ENCODE assay signal across 25 cellular contexts in genomic region chr6:33675968-33676367, GRCh38. TPM values are rescaled to one million over a fixed set of nuclear protein-coding genes. Genes with fewer than 3 reads are reported as not detected.
DNase-seq lines count a peak whose midpoint lies in the region; ATAC-seq and TF ChIP-seq lines count a peak whose summit lies in the region.
"Had no signal": no experiment of that assay in that cellular context is flagged by ENCODE, and none has a peak within 500 bp of the region (broad histone marks: within the 10 kb centered on the region; RNA-seq: fewer than 3 reads in every experiment).

No MANE protein-coding gene starts in this region.

- H3K27ac ChIP-seq in mesenchymal stem cell (ENCODE audit: low read length, poor library complexity, severe bottlenecking) (no peak overlapping the region), endodermal cell (ENCODE audit: low read depth, low read length) (no peak overlapping the region)
- H3K27ac ChIP-seq: 22Rv1, HL-60, SK-N-MC had no signal

- peak overlapping the region; percentile 45 for H3K9ac ChIP-seq in adipocyte (ENCODE audit: low read length)
- peak overlapping the region; percentile 64 for H3K9ac ChIP-seq in mesenchymal stem cell (ENCODE audit: low read length)
- no peak overlapping the region for H3K9ac ChIP-seq in endodermal cell (ENCODE audit: extremely low read depth, low read length, poor library complexity, severe bottlenecking)

- no peak overlapping the region for H3K18ac ChIP-seq in mesenchymal stem cell (ENCODE audit: low read depth in 1 of 2, low read length in 2 of 2)

- H4K8ac ChIP-seq in mesenchymal stem cell (ENCODE audit: low read length), result no peak overlapping the region

- H2AK5ac ChIP-seq in mesenchymal stem cell (ENCODE audit: low read length, severe bottlenecking), result no peak overlapping the region

- H3K36me3 ChIP-seq in adipocyte (ENCODE audit: control insufficient read depth, insufficient read depth, low read length, severe bottlenecking), result peaks cover 21% of the 10 kb centered on the region
- peaks cover 76 to 87% of the 10 kb centered on the region in 2 experiments for H3K36me3 ChIP-seq in mesenchymal stem cell (ENCODE audit: control insufficient read depth in 1 of 2, insufficient read depth in 2 of 2, low read depth in 1 of 2, low read length in 2 of 2)
- peaks cover 4% of the 10 kb centered on the region for H3K36me3 ChIP-seq in endodermal cell (ENCODE audit: control insufficient read depth, insufficient read depth, low read length)
- H3K36me3 ChIP-seq: BE2C had no signal

- H3K79me1 ChIP-seq in mesenchymal stem cell (replicated peaks; ENCODE audit: low read length, poor library complexity, severe bottlenecking), result peaks cover 4% of the 10 kb centered on the region

- no peaks in the 10 kb centered on the region for H3K27me3 Mint-ChIP-seq in activated T-cell treated with anti-CD3 and anti-CD28 coated beads, Interleukin-2, amount 50 U/mL, for 24 hours
- H3K27me3 Mint-ChIP-seq in activated T-cell treated with anti-CD3 and anti-CD28 coated beads, Interleukin-2, amount 50 U/mL, for 72 hours (ENCODE audit: low read depth), result no peaks in the 10 kb centered on the region
- no peaks in the 10 kb centered on the region for H3K27me3 Mint-ChIP-seq in endodermal cell (ENCODE audit: insufficient read depth)
- H3K27me3 Mint-ChIP-seq: CD4-positive, alpha-beta T cell had no signal

- H2BK15ac ChIP-seq in mesenchymal stem cell (ENCODE audit: low read depth, poor library complexity, severe bottlenecking), result no peak overlapping the region

- peaks cover 96% of the 10 kb centered on the region for H3K36me3 Mint-ChIP-seq in activated T-cell treated with anti-CD3 and anti-CD28 coated beads, Interleukin-2, amount 50 U/mL, for 24 hours (ENCODE audit: low read depth)
- peaks cover 9 to 12% of the 10 kb centered on the region in 2 donors for H3K36me3 Mint-ChIP-seq in activated T-cell treated with anti-CD3 and anti-CD28 coated beads, Interleukin-2, amount 50 U/mL, for 72 hours (ENCODE audit: insufficient read depth in 2 of 2)
- peaks cover 38% of the 10 kb centered on the region for H3K36me3 Mint-ChIP-seq in endodermal cell (ENCODE audit: low read depth)

- H3K27me3 ChIP-seq in adipocyte (replicated peaks; ENCODE audit: control insufficient read depth, insufficient read depth, low read length), result no peaks in the 10 kb centered on the region
- H3K27me3 ChIP-seq in mesenchymal stem cell (ENCODE audit: control insufficient read depth in 1 of 2, insufficient read depth in 1 of 2, low read length in 2 of 2), result no peaks in the 10 kb centered on the region
- no peaks in the 10 kb centered on the region for H3K27me3 ChIP-seq in endodermal cell (ENCODE audit: control insufficient read depth, insufficient read depth, low read length, poor library complexity, severe bottlenecking)
- H3K27me3 ChIP-seq: BE2C had no signal

- H3K23ac ChIP-seq in mesenchymal stem cell (ENCODE audit: low read length in 2 of 2), result no peak overlapping the region

- no peak overlapping the region for H3K4ac ChIP-seq in mesenchymal stem cell (ENCODE audit: low read depth in 1 of 2, low read length in 2 of 2)

- H3K9me3 Mint-ChIP-seq in activated T-cell treated with anti-CD3 and anti-CD28 coated beads, Interleukin-2, amount 50 U/mL, for 24 hours, result no peaks in the 10 kb centered on the region
- no peaks in the 10 kb centered on the region for H3K9me3 Mint-ChIP-seq in activated T-cell treated with anti-CD3 and anti-CD28 coated beads, Interleukin-2, amount 50 U/mL, for 72 hours
- no peaks in the 10 kb centered on the region for H3K9me3 Mint-ChIP-seq in endodermal cell
- H3K9me3 Mint-ChIP-seq: CD4-positive, alpha-beta T cell had no signal

- H3K27ac Mint-ChIP-seq in activated T-cell treated with anti-CD3 and anti-CD28 coated beads, Interleukin-2, amount 50 U/mL, for 24 hours, result peak overlapping the region; percentile 40
- H3K27ac Mint-ChIP-seq in activated T-cell treated with anti-CD3 and anti-CD28 coated beads, Interleukin-2, amount 50 U/mL, for 72 hours, result no peak overlapping the region
- H3K27ac Mint-ChIP-seq in endodermal cell, result no peak overlapping the region
- H3K27ac Mint-ChIP-seq: CD4-positive, alpha-beta T cell had no signal

- peaks cover 45% of the 10 kb centered on the region for H3K4me1 ChIP-seq in adipocyte (ENCODE audit: control insufficient read depth, insufficient read depth, low read length)
- peaks cover 23% of the 10 kb centered on the region for H3K4me1 ChIP-seq in mesenchymal stem cell (ENCODE audit: control insufficient read depth, insufficient read depth, low read depth, low read length)
- no peaks in the 10 kb centered on the region for H3K4me1 ChIP-seq in endodermal cell (ENCODE audit: control insufficient read depth, insufficient read depth, low read length)

- DNase-seq in activated T-cell treated with anti-CD3 and anti-CD28 coated beads, Interleukin-2, amount 50 U/mL, for 24 hours, result no peak
- DNase-seq in activated T-cell treated with anti-CD3 and anti-CD28 coated beads, Interleukin-2, amount 50 U/mL, for 72 hours, result no peak
- DNase-seq in adipocyte (ENCODE audit: low read depth) (no peak), mesenchymal stem cell (no peak), cardiac septum (ENCODE audit: low spot score) (no peak), endodermal cell (no peak)
- DNase-seq: ACHN; BE2C; CD4-positive, alpha-beta T cell; GOT3; HCEC 1CT; NCI-H1092 treated with DMSO at 0.1 percent for 48 hours; NCI-H1436; NCI-H187; NCI-H2081 treated with DMSO at 0.1 percent for 48 hours; NCI-H2171; NCI-H226; NCI-H524; NCI-H774; SHP77 treated with DMSO at 0.1 percent for 48 hours had no signal

- no peak overlapping the region for H2BK5ac ChIP-seq in mesenchymal stem cell (ENCODE audit: low read depth, low read length, poor library complexity, severe bottlenecking)

- no peaks in the 10 kb centered on the region for H3K4me1 Mint-ChIP-seq in activated T-cell treated with anti-CD3 and anti-CD28 coated beads, Interleukin-2, amount 50 U/mL, for 24 hours (ENCODE audit: low read depth)
- H3K4me1 Mint-ChIP-seq in activated T-cell treated with anti-CD3 and anti-CD28 coated beads, Interleukin-2, amount 50 U/mL, for 72 hours (ENCODE audit: low read depth), result no peaks in the 10 kb centered on the region
- no peaks in the 10 kb centered on the region for H3K4me1 Mint-ChIP-seq in endodermal cell

- no peak overlapping the region for H3K4me3 Mint-ChIP-seq in activated T-cell treated with anti-CD3 and anti-CD28 coated beads, Interleukin-2, amount 50 U/mL, for 24 hours
- H3K4me3 Mint-ChIP-seq in activated T-cell treated with anti-CD3 and anti-CD28 coated beads, Interleukin-2, amount 50 U/mL, for 72 hours, result no peak overlapping the region
- H3K4me3 Mint-ChIP-seq in endodermal cell, result no peak overlapping the region
- H3K4me3 Mint-ChIP-seq: CD4-positive, alpha-beta T cell had no signal

- no peak overlapping the region for H3K14ac ChIP-seq in mesenchymal stem cell (ENCODE audit: low read length in 2 of 2)

- H3K4me3 ChIP-seq in adipocyte (ENCODE audit: low read length) (no peak overlapping the region), mesenchymal stem cell (ENCODE audit: insufficient read depth in 1 of 2, low read depth in 1 of 2, low read length in 2 of 2) (no peak overlapping the region), endodermal cell (ENCODE audit: low read length) (no peak overlapping the region)
- H3K4me3 ChIP-seq: SK-N-MC had no signal

- H3K9me3 ChIP-seq in adipocyte (ENCODE audit: control insufficient read depth, low read length), result no peaks in the 10 kb centered on the region
- H3K9me3 ChIP-seq in mesenchymal stem cell (ENCODE audit: control insufficient read depth, low read length), result no peaks in the 10 kb centered on the region
- no peaks in the 10 kb centered on the region for H3K9me3 ChIP-seq in endodermal cell (ENCODE audit: control insufficient read depth, low read length)
- H3K9me3 ChIP-seq: BE2C had no signal

- WGBS in mesenchymal stem cell, result 92% methylated on average over 7 of the region's 7 CpGs
- 88 to 93% methylated on average over 6 to 7 of the region's 7 CpGs for WGBS in endodermal cell (ENCODE audit: insufficient coverage in 1 of 2, insufficient read length in 1 of 2), 2 experiments

- H2BK120ac ChIP-seq in mesenchymal stem cell (ENCODE audit: low read depth, low read length), result no peak overlapping the region

- H3K4me2 ChIP-seq in mesenchymal stem cell (ENCODE audit: low read length, poor library complexity, severe bottlenecking), result no peak overlapping the region

- no peak for TF ChIP-seq CTCF in endodermal cell (conservative IDR thresholded peaks at IDR 0.05)

- no peak overlapping the region for H2AFZ ChIP-seq in mesenchymal stem cell (ENCODE audit: low read depth, low read length)

- no peak for ATAC-seq in activated T-cell treated with anti-CD3 and anti-CD28 coated beads, Interleukin-2, amount 50 U/mL, for 72 hours (replicated peaks in 1 of 2)
- ATAC-seq in GM19324 (IDR thresholded peaks at IDR 0.05; ENCODE audit: low FRiP score, unreplicated experiment), result no peak
- no peak for ATAC-seq in HG02852 (IDR thresholded peaks at IDR 0.05; ENCODE audit: unreplicated experiment)

- H4K91ac ChIP-seq in mesenchymal stem cell (ENCODE audit: low read length), result no peak overlapping the region

- intact Hi-C loops in cardiac septum (cut with DNase I), result no loop called here

- no peak overlapping the region for H2BK12ac ChIP-seq in mesenchymal stem cell (ENCODE audit: low read length in 2 of 2)

RNA-seq across cellular contexts. Expression of gene UQCC2, which starts 35.5 kb away (rescaled TPM):
- total RNA-seq in activated T-cell treated with anti-CD3 and anti-CD28 coated beads, Interleukin-2, amount 50 U/mL, for 72 hours, result 10 to 100 TPM; 50.6 to 59.9 TPM
- polyA plus RNA-seq in mesenchymal stem cell (2013, experiment 1 of 2), result 101 TPM
- polyA plus RNA-seq in mesenchymal stem cell (2013, experiment 2 of 2), result 111 TPM
- total RNA-seq in cardiac septum (209 TPM), endodermal cell (100 to 1,000 TPM; 120 to 174 TPM)
- polyA plus RNA-seq in endodermal cell (2013, experiment 1 of 2), result 170 TPM
- 163 TPM for polyA plus RNA-seq in endodermal cell (2013, experiment 2 of 2)

RNA-seq across cellular contexts. Expression of gene ITPR3, which starts 54.8 kb away (rescaled TPM):
- total RNA-seq in activated T-cell treated with anti-CD3 and anti-CD28 coated beads, Interleukin-2, amount 50 U/mL, for 72 hours, result 10 to 100 TPM; 49.9 to 52.5 TPM
- 4.6 TPM for polyA plus RNA-seq in mesenchymal stem cell (2013, experiment 1 of 2)
- polyA plus RNA-seq in mesenchymal stem cell (2013, experiment 2 of 2), result 4.5 TPM
- total RNA-seq in cardiac septum (6.9 TPM), endodermal cell (10 to 100 TPM; 29.6 to 33.3 TPM)
- 6.0 TPM for polyA plus RNA-seq in endodermal cell (2013, experiment 1 of 2)
- polyA plus RNA-seq in endodermal cell (2013, experiment 2 of 2), result 6.6 TPM
